ENCODE assay signal across 11 cellular contexts in the genomic region with DNA sequence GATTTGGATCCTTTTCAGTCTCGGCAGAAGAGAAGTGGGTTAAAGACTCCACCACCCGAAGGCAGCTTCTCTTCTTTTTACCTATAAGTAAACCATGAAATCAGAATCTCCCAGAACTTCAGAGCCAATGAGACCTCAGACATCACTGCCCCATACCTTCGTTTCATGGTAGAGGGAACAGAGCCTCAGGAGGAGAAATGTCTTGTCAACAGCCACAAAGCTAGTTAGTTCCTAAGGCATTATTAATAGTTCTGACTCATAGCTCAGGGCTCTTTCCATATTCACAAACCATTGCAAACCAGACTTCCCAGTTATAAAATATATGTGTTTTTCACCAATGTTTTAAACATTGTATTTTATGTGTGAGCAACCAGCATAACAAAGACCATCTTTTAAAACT.
DNase-seq lines count a peak whose midpoint lies in the region; ATAC-seq lines count a peak whose summit lies in the region.
"Had no signal": no experiment of that assay in that cellular context is flagged by ENCODE, and none has a peak within 500 bp of the region (broad histone marks: within the 10 kb centered on the region; RNA-seq: fewer than 3 reads in every experiment).

No MANE protein-coding gene starts in this region.

- no peaks in the 10 kb centered on the region for H3K27me3 ChIP-seq in mesendoderm (ENCODE audit: insufficient read depth, low read length, poor library complexity)
- H3K27me3 ChIP-seq: gastroesophageal sphincter had no signal

- no peaks in the 10 kb centered on the region for H3K79me2 ChIP-seq in mesendoderm (ENCODE audit: control insufficient read depth, insufficient read depth, low read length)

- H2AK5ac ChIP-seq in mesendoderm (ENCODE audit: low read length), result no peak overlapping the region

- no peak overlapping the region for H3K9ac ChIP-seq in mesendoderm (ENCODE audit: low read length)

- H3K79me1 ChIP-seq in mesendoderm (ENCODE audit: low read length), result no peaks in the 10 kb centered on the region

- no peak overlapping the region for H2BK120ac ChIP-seq in mesendoderm (ENCODE audit: low read depth, low read length)

- no peak overlapping the region for H3K27ac ChIP-seq in mesendoderm (ENCODE audit: low read depth, low read length)
- H3K27ac ChIP-seq: gastroesophageal sphincter had no signal

- no CpG with 5 or more reads among the region's 3 CpGs for WGBS in mesendoderm (ENCODE audit: extremely low coverage, insufficient coverage, low lambda C conversion rate)

- no peak overlapping the region for H2BK5ac ChIP-seq in mesendoderm (ENCODE audit: low read length)

- no peak overlapping the region for H3K4ac ChIP-seq in mesendoderm (ENCODE audit: low read depth, low read length)

- H3K36me3 ChIP-seq in mesendoderm (ENCODE audit: control insufficient read depth, insufficient read depth, low read length), result no peaks in the 10 kb centered on the region
- H3K36me3 ChIP-seq: gastroesophageal sphincter had no signal

- H2BK15ac ChIP-seq in mesendoderm (replicated peaks; ENCODE audit: low read depth), result no peak overlapping the region

- peak; percentile 68 for DNase-seq in AG20443 (ENCODE audit: low spot score)
- DNase-seq in amniotic stem cell (lab: John Stamatoyannopoulos, UW), result peak; percentile 25
- peak; percentile 55 for DNase-seq in myocyte (ENCODE audit: low read depth)
- DNase-seq in mesendoderm, result no peak
- DNase-seq in dermis blood vessel endothelial cell, result no peak
- DNase-seq in NCI-H2196 (lab: John Stamatoyannopoulos, UW; ENCODE audit: unreplicated experiment), result no peak
- no peak for DNase-seq in activated gamma-delta T cell (lab: John Stamatoyannopoulos, UW)
- DNase-seq: activated naive CD4-positive, alpha-beta T cell treated with Interleukin-2 at 50 U/mL for 16 hours; SW 1271 had no signal

- H4K5ac ChIP-seq in mesendoderm (ENCODE audit: low read length), result no peak overlapping the region

- H4K8ac ChIP-seq in mesendoderm (ENCODE audit: low read depth, low read length), result no peak overlapping the region

- ATAC-seq in HG03159 (IDR thresholded peaks at IDR 0.05; ENCODE audit: unreplicated experiment), result peak; percentile 2
- ATAC-seq: gastroesophageal sphincter had no signal

- H3K4me2 ChIP-seq in mesendoderm (ENCODE audit: low read length), result no peak overlapping the region

- no peak overlapping the region for H3K18ac ChIP-seq in mesendoderm (ENCODE audit: low read length)

- H3K23ac ChIP-seq in mesendoderm (ENCODE audit: low read length), result no peak overlapping the region

- no peak overlapping the region for H3K4me3 ChIP-seq in mesendoderm (ENCODE audit: low read length)
- H3K4me3 ChIP-seq: gastroesophageal sphincter had no signal

- no peaks in the 10 kb centered on the region for H3K4me1 ChIP-seq in mesendoderm (ENCODE audit: control insufficient read depth, low read depth, low read length)
- H3K4me1 ChIP-seq: gastroesophageal sphincter had no signal

- H3K56ac ChIP-seq in mesendoderm (ENCODE audit: low read length), result no peak overlapping the region

Comparison
In these comparisons a context has a peak if more than half of its experiments do, and no peak if none do; other contexts are left out.
1. DNase-seq: peak in AG20443 (single experiment), amniotic stem cell (single experiment) and myocyte (single experiment); none in mesendoderm (single experiment), dermis blood vessel endothelial cell (single experiment), NCI-H2196 (single experiment) and activated gamma-delta T cell (single experiment).